1 cellular context compared by ENCODE assay signal in the genomic region with DNA sequence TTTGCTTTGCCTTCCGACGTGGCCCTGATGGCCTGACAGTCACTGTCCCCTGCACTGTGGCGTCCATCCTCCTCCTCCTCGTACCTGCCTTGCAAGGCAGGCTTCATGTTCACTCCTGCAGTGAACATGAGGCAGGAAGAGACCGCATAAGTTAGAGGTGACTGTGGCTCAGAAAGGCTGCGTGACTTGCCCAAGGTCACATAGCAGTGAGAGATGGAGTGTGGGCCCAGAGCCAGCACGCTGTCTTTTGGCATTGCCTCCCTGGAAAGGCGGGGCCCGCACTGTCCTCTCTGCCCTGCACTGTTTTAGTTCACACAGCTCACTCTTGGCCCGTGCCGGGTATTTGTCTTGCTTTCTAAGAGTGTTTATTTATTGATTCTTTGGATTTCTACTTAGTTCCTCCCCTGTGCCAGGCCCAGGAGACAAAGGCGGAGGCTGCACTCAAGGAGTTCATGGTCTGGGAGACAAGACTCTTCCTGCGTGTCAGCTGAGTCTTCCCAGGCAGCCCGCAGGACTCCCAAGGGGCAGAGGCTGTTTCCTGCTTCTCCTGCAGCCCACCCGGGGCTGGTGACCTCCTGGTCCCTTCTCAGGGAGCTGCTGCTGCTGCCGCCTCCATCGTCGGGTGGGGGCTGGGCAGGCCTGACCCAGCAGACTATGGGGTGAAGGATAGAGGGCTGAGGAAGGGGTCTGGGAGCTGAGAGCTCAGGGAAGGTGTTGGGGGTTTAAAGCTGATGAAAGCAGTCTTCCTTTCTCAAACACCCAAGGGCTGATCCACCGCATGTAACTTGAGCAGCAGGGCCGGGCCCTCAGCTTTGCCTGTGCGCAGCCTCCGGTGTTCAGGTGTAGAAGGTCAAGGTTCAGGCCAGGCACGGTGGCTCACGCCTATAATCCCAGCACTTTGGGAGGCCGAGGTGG.
TF ChIP-seq lines count a peak whose summit lies in the region.

No MANE protein-coding gene starts in this region.

TF ChIP-seq in HepG2, 621 proteins besides CTCF, POLR2A, EP300 and RAD21 (continued from another document and continues in another):
- TF ChIP-seq, protein P1, sequence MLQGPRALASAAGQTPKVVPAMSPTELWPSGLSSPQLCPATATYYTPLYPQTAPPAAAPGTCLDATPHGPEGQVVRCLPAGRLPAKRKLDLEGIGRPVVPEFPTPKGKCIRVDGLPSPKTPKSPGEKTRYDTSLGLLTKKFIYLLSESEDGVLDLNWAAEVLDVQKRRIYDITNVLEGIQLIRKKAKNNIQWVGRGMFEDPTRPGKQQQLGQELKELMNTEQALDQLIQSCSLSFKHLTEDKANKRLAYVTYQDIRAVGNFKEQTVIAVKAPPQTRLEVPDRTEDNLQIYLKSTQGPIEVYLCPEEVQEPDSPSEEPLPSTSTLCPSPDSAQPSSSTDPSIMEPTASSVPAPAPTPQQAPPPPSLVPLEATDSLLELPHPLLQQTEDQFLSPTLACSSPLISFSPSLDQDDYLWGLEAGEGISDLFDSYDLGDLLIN (CRISPR knock-in tag; IDR thresholded peaks at IDR 0.05; ENCODE audit: borderline replicate concordance): no peak
- TF ChIP-seq NR2F1 (CRISPR knock-in tag; IDR thresholded peaks at IDR 0.05) (peak in 1 of 2 experiments; percentile 56; a peak in 3 of 4 replicates), MYC (CRISPR knock-in tag; IDR thresholded peaks at IDR 0.05; ENCODE audit: borderline replicate concordance) (peak; percentile 59), AHR (CRISPR knock-in tag; IDR thresholded peaks at IDR 0.05) (peak; percentile 48; the same call in 1 of the 2 replicates), GLI4 (CRISPR knock-in tag; IDR thresholded peaks at IDR 0.05; ENCODE audit: borderline replicate concordance) (peak; percentile 28; the same call in 1 of the 2 replicates), KDM6A (CRISPR knock-in tag; IDR thresholded peaks at IDR 0.05; ENCODE audit: low read depth) (0 out of 2 replicates have a peak, but pooled peaks have one; percentile 11), SIX1 (CRISPR knock-in tag; IDR thresholded peaks at IDR 0.05; ENCODE audit: borderline replicate concordance) (peak; percentile 91), CHD4 (IDR thresholded peaks at IDR 0.05; ENCODE audit: borderline replicate concordance, low read length) (peak; percentile 41; the same call in 1 of the 2 replicates), FOSL2 (CRISPR knock-in tag; IDR thresholded peaks at IDR 0.05) (peak; percentile 65), POGZ (CRISPR knock-in tag; IDR thresholded peaks at IDR 0.05) (peak; percentile 25; the same call in 1 of the 2 replicates), ZBTB7A (CRISPR knock-in tag; IDR thresholded peaks at IDR 0.05) (peak; percentile 56; the same call in 1 of the 2 replicates), NFKB2 (CRISPR knock-in tag; IDR thresholded peaks at IDR 0.05; ENCODE audit: borderline replicate concordance) (peak; percentile 43; the same call in 1 of the 2 replicates), ZNF224 (CRISPR knock-in tag; IDR thresholded peaks at IDR 0.05) (0 out of 2 replicates have a peak, but pooled peaks have one; percentile 75), BCL6 (CRISPR knock-in tag; IDR thresholded peaks at IDR 0.05) (peak; percentile 95), ZBTB21 (CRISPR knock-in tag; IDR thresholded peaks at IDR 0.05) (no peak), SMAD1 (CRISPR knock-in tag; IDR thresholded peaks at IDR 0.05; ENCODE audit: borderline replicate concordance, low read depth) (0 out of 2 replicates have a peak, but pooled peaks have one; percentile 27), ZSCAN30 (CRISPR knock-in tag; IDR thresholded peaks at IDR 0.05) (no peak), ZNF225 (CRISPR knock-in tag; IDR thresholded peaks at IDR 0.05) (peak; percentile 34; the same call in 1 of the 2 replicates), ZNF343 (CRISPR knock-in tag; IDR thresholded peaks at IDR 0.05) (no peak), ZNF292 (CRISPR knock-in tag; IDR thresholded peaks at IDR 0.05; ENCODE audit: borderline replicate concordance, low read depth) (peak; percentile 38; the same call in 1 of the 2 replicates), DNMT3B (CRISPR knock-in tag; conservative IDR thresholded peaks at IDR 0.05) (peak; percentile 79; the same call in 1 of the 2 replicates), ZNF572 (CRISPR knock-in tag; IDR thresholded peaks at IDR 0.05) (peak; percentile 38; the same call in 1 of the 2 replicates), ZNF891 (CRISPR knock-in tag; IDR thresholded peaks at IDR 0.05) (peak; percentile 97), SRF (IDR thresholded peaks at IDR 0.05; ENCODE audit: low read depth, low read length) (no peak), ZNF547 (CRISPR knock-in tag; IDR thresholded peaks at IDR 0.05) (peak; percentile 53; the same call in 1 of the 2 replicates), IRX3 (CRISPR knock-in tag; IDR thresholded peaks at IDR 0.05; ENCODE audit: borderline replicate concordance, low read depth) (no peak)
- TF ChIP-seq, protein P2, sequence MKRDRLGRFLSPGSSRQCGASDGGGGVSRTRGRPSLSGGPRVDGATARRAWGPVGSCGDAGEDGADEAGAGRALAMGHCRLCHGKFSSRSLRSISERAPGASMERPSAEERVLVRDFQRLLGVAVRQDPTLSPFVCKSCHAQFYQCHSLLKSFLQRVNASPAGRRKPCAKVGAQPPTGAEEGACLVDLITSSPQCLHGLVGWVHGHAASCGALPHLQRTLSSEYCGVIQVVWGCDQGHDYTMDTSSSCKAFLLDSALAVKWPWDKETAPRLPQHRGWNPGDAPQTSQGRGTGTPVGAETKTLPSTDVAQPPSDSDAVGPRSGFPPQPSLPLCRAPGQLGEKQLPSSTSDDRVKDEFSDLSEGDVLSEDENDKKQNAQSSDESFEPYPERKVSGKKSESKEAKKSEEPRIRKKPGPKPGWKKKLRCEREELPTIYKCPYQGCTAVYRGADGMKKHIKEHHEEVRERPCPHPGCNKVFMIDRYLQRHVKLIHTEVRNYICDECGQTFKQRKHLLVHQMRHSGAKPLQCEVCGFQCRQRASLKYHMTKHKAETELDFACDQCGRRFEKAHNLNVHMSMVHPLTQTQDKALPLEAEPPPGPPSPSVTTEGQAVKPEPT (CRISPR knock-in tag; IDR thresholded peaks at IDR 0.05; ENCODE audit: low read depth): no peak
- TF ChIP-seq, protein P3, sequence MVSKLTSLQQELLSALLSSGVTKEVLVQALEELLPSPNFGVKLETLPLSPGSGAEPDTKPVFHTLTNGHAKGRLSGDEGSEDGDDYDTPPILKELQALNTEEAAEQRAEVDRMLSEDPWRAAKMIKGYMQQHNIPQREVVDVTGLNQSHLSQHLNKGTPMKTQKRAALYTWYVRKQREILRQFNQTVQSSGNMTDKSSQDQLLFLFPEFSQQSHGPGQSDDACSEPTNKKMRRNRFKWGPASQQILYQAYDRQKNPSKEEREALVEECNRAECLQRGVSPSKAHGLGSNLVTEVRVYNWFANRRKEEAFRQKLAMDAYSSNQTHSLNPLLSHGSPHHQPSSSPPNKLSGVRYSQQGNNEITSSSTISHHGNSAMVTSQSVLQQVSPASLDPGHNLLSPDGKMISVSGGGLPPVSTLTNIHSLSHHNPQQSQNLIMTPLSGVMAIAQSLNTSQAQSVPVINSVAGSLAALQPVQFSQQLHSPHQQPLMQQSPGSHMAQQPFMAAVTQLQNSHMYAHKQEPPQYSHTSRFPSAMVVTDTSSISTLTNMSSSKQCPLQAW (CRISPR knock-in tag; IDR thresholded peaks at IDR 0.05): peak; percentile 47; the same call in 1 of the 2 replicates
- TF ChIP-seq, protein P4, sequence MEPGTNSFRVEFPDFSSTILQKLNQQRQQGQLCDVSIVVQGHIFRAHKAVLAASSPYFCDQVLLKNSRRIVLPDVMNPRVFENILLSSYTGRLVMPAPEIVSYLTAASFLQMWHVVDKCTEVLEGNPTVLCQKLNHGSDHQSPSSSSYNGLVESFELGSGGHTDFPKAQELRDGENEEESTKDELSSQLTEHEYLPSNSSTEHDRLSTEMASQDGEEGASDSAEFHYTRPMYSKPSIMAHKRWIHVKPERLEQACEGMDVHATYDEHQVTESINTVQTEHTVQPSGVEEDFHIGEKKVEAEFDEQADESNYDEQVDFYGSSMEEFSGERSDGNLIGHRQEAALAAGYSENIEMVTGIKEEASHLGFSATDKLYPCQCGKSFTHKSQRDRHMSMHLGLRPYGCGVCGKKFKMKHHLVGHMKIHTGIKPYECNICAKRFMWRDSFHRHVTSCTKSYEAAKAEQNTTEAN (CRISPR knock-in tag; conservative IDR thresholded peaks at IDR 0.05): 0 out of 2 replicates have a peak, but pooled peaks have one; percentile 28
- TF ChIP-seq, protein P5, sequence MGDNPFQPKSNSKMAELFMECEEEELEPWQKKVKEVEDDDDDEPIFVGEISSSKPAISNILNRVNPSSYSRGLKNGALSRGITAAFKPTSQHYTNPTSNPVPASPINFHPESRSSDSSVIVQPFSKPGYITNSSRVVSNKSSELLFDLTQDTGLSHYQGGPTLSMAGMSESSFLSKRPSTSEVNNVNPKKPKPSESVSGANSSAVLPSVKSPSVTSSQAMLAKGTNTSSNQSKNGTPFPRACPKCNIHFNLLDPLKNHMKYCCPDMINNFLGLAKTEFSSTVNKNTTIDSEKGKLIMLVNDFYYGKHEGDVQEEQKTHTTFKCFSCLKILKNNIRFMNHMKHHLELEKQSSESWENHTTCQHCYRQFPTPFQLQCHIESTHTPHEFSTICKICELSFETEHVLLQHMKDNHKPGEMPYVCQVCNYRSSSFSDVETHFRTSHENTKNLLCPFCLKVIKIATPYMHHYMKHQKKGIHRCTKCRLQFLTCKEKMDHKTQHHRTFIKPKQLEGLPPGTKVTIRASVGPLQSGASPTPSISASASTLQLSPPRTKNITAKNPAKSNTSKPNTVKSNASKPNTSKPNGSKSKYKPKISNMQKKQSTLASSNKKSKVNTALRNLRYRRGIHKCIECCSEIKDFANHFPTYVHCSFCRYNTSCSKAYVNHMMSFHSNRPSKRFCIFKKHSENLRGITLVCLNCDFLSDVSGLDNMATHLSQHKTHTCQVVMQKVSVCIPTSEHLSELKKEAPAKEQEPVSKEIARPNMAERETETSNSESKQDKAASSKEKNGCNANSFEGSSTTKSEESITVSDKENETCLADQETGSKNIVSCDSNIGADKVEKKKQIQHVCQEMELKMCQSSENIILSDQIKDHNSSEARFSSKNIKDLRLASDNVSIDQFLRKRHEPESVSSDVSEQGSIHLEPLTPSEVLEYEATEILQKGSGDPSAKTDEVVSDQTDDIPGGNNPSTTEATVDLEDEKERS (CRISPR knock-in tag; IDR thresholded peaks at IDR 0.05): peak; percentile 72
- TF ChIP-seq, protein P6, sequence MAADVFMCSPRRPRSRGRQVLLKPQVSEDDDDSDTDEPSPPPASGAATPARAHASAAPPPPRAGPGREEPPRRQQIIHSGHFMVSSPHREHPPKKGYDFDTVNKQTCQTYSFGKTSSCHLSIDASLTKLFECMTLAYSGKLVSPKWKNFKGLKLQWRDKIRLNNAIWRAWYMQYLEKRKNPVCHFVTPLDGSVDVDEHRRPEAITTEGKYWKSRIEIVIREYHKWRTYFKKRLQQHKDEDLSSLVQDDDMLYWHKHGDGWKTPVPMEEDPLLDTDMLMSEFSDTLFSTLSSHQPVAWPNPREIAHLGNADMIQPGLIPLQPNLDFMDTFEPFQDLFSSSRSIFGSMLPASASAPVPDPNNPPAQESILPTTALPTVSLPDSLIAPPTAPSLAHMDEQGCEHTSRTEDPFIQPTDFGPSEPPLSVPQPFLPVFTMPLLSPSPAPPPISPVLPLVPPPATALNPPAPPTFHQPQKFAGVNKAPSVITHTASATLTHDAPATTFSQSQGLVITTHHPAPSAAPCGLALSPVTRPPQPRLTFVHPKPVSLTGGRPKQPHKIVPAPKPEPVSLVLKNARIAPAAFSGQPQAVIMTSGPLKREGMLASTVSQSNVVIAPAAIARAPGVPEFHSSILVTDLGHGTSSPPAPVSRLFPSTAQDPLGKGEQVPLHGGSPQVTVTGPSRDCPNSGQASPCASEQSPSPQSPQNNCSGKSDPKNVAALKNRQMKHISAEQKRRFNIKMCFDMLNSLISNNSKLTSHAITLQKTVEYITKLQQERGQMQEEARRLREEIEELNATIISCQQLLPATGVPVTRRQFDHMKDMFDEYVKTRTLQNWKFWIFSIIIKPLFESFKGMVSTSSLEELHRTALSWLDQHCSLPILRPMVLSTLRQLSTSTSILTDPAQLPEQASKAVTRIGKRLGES (CRISPR knock-in tag; IDR thresholded peaks at IDR 0.05; ENCODE audit: borderline replicate concordance): no peak
- TF ChIP-seq, protein P7, sequence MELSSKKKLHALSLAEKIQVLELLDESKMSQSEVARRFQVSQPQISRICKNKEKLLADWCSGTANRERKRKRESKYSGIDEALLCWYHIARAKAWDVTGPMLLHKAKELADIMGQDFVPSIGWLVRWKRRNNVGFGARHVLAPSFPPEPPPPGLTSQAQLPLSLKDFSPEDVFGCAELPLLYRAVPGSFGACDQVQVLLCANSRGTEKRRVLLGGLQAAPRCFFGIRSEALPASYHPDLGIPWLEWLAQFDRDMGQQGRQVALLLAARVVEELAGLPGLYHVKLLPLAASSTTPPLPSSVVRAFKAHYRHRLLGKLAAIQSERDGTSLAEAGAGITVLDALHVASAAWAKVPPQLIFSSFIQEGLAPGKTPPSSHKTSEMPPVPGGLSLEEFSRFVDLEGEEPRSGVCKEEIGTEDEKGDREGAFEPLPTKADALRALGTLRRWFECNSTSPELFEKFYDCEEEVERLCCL (CRISPR knock-in tag; IDR thresholded peaks at IDR 0.05; ENCODE audit: borderline replicate concordance): 0 out of 2 replicates have a peak, but pooled peaks have one; percentile 44
- TF ChIP-seq, protein P8, sequence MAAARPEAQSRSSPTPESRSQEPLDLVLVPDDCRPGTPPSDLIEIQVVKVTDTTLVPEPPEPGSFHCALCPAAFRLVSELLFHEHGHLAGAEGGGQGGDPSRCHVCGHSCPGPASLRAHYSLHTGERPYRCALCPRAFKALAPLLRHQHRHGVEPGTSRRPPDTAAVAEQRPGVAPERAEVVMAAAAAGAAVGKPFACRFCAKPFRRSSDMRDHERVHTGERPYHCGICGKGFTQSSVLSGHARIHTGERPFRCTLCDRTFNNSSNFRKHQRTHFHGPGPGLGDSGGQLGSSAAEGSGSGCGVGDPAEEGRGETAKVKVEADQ (CRISPR knock-in tag; IDR thresholded peaks at IDR 0.05; ENCODE audit: borderline replicate concordance): 0 out of 2 replicates have a peak, but pooled peaks have one; percentile 30
- TF ChIP-seq, protein P9, sequence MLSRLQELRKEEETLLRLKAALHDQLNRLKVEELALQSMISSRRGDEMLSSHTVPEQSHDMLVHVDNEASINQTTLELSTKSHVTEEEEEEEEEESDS (CRISPR knock-in tag; IDR thresholded peaks at IDR 0.05; ENCODE audit: borderline replicate concordance): no peak
- TF ChIP-seq, protein P10, sequence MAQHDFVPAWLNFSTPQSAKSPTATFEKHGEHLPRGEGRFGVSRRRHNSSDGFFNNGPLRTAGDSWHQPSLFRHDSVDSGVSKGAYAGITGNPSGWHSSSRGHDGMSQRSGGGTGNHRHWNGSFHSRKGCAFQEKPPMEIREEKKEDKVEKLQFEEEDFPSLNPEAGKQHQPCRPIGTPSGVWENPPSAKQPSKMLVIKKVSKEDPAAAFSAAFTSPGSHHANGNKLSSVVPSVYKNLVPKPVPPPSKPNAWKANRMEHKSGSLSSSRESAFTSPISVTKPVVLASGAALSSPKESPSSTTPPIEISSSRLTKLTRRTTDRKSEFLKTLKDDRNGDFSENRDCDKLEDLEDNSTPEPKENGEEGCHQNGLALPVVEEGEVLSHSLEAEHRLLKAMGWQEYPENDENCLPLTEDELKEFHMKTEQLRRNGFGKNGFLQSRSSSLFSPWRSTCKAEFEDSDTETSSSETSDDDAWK (CRISPR knock-in tag; IDR thresholded peaks at IDR 0.05): no peak
